In the genomic region with DNA sequence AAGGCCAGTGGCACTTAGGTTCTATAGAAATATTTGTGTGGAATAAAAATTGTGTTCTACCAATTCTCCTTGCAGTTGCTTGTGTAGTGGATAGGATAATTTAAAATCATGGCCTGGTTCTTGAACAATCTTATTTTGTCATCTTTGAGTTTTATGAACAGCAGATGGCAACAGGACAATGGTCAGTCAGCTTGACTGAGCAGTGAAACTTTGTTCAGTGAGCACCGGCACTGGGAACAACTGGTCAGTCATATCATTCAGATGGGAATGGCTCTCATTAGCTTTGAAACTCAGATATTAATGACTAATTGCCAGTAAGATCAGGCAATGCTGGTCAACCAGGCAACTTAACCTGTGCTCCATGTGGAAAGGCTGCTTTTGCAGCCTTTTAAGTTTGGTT, we compare ENCODE assay signal across 1 cellular context.
TF ChIP-seq lines count a peak whose summit lies in the region.

No MANE protein-coding gene starts in this region.

TF ChIP-seq in SK-N-SH treated with all-trans-retinoic acid at 6 μM for 48 hours, 23 proteins besides CTCF, POLR2A, EP300 and RAD21 (continued from another document):
- TF ChIP-seq, protein P1, sequence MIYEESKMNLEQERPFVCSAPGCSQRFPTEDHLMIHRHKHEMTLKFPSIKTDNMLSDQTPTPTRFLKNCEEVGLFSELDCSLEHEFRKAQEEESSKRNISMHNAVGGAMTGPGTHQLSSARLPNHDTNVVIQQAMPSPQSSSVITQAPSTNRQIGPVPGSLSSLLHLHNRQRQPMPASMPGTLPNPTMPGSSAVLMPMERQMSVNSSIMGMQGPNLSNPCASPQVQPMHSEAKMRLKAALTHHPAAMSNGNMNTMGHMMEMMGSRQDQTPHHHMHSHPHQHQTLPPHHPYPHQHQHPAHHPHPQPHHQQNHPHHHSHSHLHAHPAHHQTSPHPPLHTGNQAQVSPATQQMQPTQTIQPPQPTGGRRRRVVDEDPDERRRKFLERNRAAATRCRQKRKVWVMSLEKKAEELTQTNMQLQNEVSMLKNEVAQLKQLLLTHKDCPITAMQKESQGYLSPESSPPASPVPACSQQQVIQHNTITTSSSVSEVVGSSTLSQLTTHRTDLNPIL (CRISPR knock-in tag; IDR thresholded peaks at IDR 0.05; ENCODE audit: low read depth) = no peak
- TF ChIP-seq ZC3H10 (CRISPR knock-in tag; IDR thresholded peaks at IDR 0.05) (no peak), TOX (CRISPR knock-in tag; IDR thresholded peaks at IDR 0.05; ENCODE audit: borderline replicate concordance) (no peak), ESRRG (CRISPR knock-in tag; IDR thresholded peaks at IDR 0.05) (no peak), CSDC2 (CRISPR knock-in tag; IDR thresholded peaks at IDR 0.05) (no peak)
- TF ChIP-seq, protein P2, sequence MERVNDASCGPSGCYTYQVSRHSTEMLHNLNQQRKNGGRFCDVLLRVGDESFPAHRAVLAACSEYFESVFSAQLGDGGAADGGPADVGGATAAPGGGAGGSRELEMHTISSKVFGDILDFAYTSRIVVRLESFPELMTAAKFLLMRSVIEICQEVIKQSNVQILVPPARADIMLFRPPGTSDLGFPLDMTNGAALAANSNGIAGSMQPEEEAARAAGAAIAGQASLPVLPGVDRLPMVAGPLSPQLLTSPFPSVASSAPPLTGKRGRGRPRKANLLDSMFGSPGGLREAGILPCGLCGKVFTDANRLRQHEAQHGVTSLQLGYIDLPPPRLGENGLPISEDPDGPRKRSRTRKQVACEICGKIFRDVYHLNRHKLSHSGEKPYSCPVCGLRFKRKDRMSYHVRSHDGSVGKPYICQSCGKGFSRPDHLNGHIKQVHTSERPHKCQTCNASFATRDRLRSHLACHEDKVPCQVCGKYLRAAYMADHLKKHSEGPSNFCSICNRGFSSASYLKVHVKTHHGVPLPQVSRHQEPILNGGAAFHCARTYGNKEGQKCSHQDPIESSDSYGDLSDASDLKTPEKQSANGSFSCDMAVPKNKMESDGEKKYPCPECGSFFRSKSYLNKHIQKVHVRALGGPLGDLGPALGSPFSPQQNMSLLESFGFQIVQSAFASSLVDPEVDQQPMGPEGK (CRISPR knock-in tag; IDR thresholded peaks at IDR 0.05; ENCODE audit: borderline replicate concordance) = no peak
- TF ChIP-seq, protein P3, sequence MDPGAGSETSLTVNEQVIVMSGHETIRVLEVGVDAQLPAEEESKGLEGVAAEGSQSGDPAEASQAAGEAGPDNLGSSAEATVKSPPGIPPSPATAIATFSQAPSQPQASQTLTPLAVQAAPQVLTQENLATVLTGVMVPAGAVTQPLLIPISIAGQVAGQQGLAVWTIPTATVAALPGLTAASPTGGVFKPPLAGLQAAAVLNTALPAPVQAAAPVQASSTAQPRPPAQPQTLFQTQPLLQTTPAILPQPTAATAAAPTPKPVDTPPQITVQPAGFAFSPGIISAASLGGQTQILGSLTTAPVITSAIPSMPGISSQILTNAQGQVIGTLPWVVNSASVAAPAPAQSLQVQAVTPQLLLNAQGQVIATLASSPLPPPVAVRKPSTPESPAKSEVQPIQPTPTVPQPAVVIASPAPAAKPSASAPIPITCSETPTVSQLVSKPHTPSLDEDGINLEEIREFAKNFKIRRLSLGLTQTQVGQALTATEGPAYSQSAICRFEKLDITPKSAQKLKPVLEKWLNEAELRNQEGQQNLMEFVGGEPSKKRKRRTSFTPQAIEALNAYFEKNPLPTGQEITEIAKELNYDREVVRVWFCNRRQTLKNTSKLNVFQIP (CRISPR knock-in tag; IDR thresholded peaks at IDR 0.05; ENCODE audit: borderline replicate concordance, low read depth) = no peak
